ENCODE assay signal across 8 cellular contexts in the genomic region with DNA sequence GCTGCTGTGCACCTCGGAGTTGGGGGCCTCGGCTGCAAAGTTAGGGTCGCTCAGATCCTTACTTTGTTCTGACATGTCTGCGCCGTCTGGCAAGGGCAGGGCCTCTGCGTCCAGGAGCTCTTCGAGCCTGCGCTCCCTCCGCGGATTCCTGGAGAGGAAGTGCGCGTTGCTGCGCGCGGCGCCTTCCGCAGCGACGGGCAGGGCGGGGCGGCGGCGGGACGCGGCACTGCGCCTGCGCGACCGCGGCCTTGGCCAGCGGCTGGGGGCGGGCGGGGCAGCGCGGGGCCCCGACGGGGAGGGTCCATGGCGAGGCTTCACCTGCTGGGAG. TPM values are rescaled to one million over a fixed set of nuclear protein-coding genes. Genes with fewer than 3 reads are reported as not detected.
DNase-seq lines count a peak whose midpoint lies in the region; ATAC-seq and TF ChIP-seq lines count a peak whose summit lies in the region.

A gene with protein sequence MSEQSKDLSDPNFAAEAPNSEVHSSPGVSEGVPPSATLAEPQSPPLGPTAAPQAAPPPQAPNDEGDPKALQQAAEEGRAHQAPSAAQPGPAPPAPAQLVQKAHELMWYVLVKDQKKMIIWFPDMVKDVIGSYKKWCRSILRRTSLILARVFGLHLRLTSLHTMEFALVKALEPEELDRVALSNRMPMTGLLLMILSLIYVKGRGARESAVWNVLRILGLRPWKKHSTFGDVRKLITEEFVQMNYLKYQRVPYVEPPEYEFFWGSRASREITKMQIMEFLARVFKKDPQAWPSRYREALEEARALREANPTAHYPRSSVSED (minus strand): TSS at position 163 of the 328 bp plus-strand sequence. CDS start 88 bp downstream, at position 75.

- no peaks in the 10 kb centered on the region for H3K27me3 Mint-ChIP-seq in neural crest cell (ENCODE audit: low read depth)

- peak within 1 kb of the TSS; percentile 82 for H3K4me3 Mint-ChIP-seq in neural crest cell

- H3K4me3 ChIP-seq in BE2C (ENCODE audit: low read depth, low read length) = peak within 1 kb of the TSS; percentile 33; the same call in 1 of the 2 replicates
- peak within 1 kb of the TSS; percentile 55 for H3K4me3 ChIP-seq in fibroblast of villous mesenchyme (ENCODE audit: low read depth, low read length)

- no peak within 1 kb of the TSS for H3K27ac Mint-ChIP-seq in neural crest cell (ENCODE audit: unreplicated experiment)

- ATAC-seq in HG02588 (IDR thresholded peaks at IDR 0.05; ENCODE audit: unreplicated experiment) = no peak

- DNase-seq in BE2C (peak; percentile 37), RPMI7951 (ENCODE audit: low read depth) (peak; percentile 31), fibroblast of villous mesenchyme (ENCODE audit: low read depth) (peak; percentile 31), neural crest cell (ENCODE audit: low read depth, low spot score) (peak; percentile 50), GM13977 (ENCODE audit: low spot score) (no peak), GDM1 (lab: John Stamatoyannopoulos, UW) (no peak), KBM-7 (no peak)

- no peaks in the 10 kb centered on the region for H3K36me3 ChIP-seq in BE2C

- H3K4me1 ChIP-seq in BE2C = no peaks in the 10 kb centered on the region

- H3K27me3 ChIP-seq in BE2C = no peaks in the 10 kb centered on the region

- peaks cover 6% of the 10 kb centered on the region for H3K36me3 Mint-ChIP-seq in neural crest cell (ENCODE audit: low read depth)

- H3K9me3 ChIP-seq in BE2C = no peaks in the 10 kb centered on the region

- H3K4me1 Mint-ChIP-seq in neural crest cell = peaks cover 28% of the 10 kb centered on the region

- no peaks in the 10 kb centered on the region for H3K9me3 Mint-ChIP-seq in neural crest cell

- TF ChIP-seq CTCF in BE2C (IDR thresholded peaks at IDR 0.05; ENCODE audit: low read depth, low read length) (no peak), fibroblast of villous mesenchyme (IDR thresholded peaks at IDR 0.05; ENCODE audit: insufficient read depth, low read depth, low read length) (no peak), neural crest cell (conservative IDR thresholded peaks at IDR 0.05) (no peak), GM13977 (IDR thresholded peaks at IDR 0.05; ENCODE audit: extremely low read depth, insufficient read depth, missing control alignments) (no peak)

- in situ Hi-C loops in GM13977 (cut with MboI; ENCODE audit: low pct_unique_long_range_greater_than_20kb, low sequenced_read_pairs, unreplicated experiment) = no loop called here
- in situ Hi-C loops in KBM-7 (cut with MboI; ENCODE audit: low pct_unique_long_range_greater_than_20kb, low sequenced_read_pairs) = no loop called here

RNA-seq across cellular contexts. Expression of the gene that starts here (rescaled TPM):
- 51.9 TPM for polyA plus RNA-seq in BE2C (2012; ENCODE audit: insufficient read depth, insufficient read length, low read depth)
- total RNA-seq in RPMI7951 (2014; rRNA removed; shearing (Covaris generic)) = 24.0 and 30.2 TPM in 2 replicates
- total RNA-seq in fibroblast of villous mesenchyme (35.1 and 51.0 TPM in 2 replicates), neural crest cell (97.3 and 105 TPM in 2 replicates)

Comparison
In these comparisons a context has a peak if more than half of its experiments do, and no peak if none do; other contexts are left out.
1. DNase-seq: peak in BE2C (single experiment), RPMI7951 (single experiment), fibroblast of villous mesenchyme (single experiment) and neural crest cell (single experiment); none in GM13977 (single experiment), GDM1 (single experiment) and KBM-7 (single experiment).